In genomic region chr17:37512442-37513070, GRCh38 we compare ENCODE assay signal across 22 cellular contexts. TPM values are rescaled to one million over a fixed set of nuclear protein-coding genes. Genes with fewer than 3 reads are reported as not detected.
DNase-seq lines count a peak whose midpoint lies in the region; ATAC-seq and TF ChIP-seq lines count a peak whose summit lies in the region.
"Had no signal": no experiment of that assay in that cellular context is flagged by ENCODE, and none has a peak within 500 bp of the region (broad histone marks: within the 10 kb centered on the region; RNA-seq: fewer than 3 reads in every experiment).

No MANE protein-coding gene starts in this region.

- POLR2A ChIA-PET in HEK293T (lab: Yijun Ruan, JAX), result no interaction called here

- no peaks in the 10 kb centered on the region for H3K27me3 ChIP-seq in endodermal cell (ENCODE audit: control insufficient read depth, insufficient read depth, low read length, poor library complexity, severe bottlenecking)
- H3K27me3 ChIP-seq: BLaER1, breast epithelium, esophagus muscularis mucosa had no signal

- no peak overlapping the region for H3K9ac ChIP-seq in endodermal cell (ENCODE audit: extremely low read depth, low read length, poor library complexity, severe bottlenecking)
- H3K9ac ChIP-seq: BLaER1, KMS-11 had no signal

- H3K27ac ChIP-seq in endodermal cell (ENCODE audit: low read depth, low read length), result no peak overlapping the region
- H3K27ac ChIP-seq: BLaER1, breast epithelium, esophagus muscularis mucosa, KMS-11, thoracic aorta had no signal

- no peak for DNase-seq in activated naive CD4-positive, alpha-beta T cell treated with anti-CD3 and anti-CD28 coated beads, Interleukin-2, amount 50 U/mL, for 72 hours (ENCODE audit: low spot score in 2 of 2)
- DNase-seq in activated naive CD4-positive, alpha-beta T cell treated with Interleukin-2 at 50 U/mL for 16 hours, result no peak
- DNase-seq in NCI-H69 (lab: John Stamatoyannopoulos, UW) (peak; percentile 52), endodermal cell (peak; percentile 53), progenitor cell of endocrine pancreas (ENCODE audit: low spot score, unreplicated experiment) (no peak), activated T-cell treated with anti-CD3 and anti-CD28 coated beads for 4 hours (no peak), HEK293T (ENCODE audit: extremely low spot score) (no peak)
- DNase-seq: activated CD4-positive, alpha-beta T cell treated with anti-CD3 and anti-CD28 coated beads, Interleukin-2, amount 50 U/mL, for 4 hours; activated naive CD8-positive, alpha-beta T cell treated with anti-CD3 and anti-CD28 coated beads, Interleukin-2, amount 10 ng/mL, durations not matched to agents 7 days and 5 days; activated T-cell treated with anti-CD3 and anti-CD28 coated beads, Interleukin-2, amount 50 U/mL, for 4 hours; Calu3; HFFc6; mesendoderm; naive thymus-derived CD8-positive, alpha-beta T cell; NCI-H1092 treated with DMSO at 0.1 percent for 48 hours; stimulated activated CD4-positive, alpha-beta T cell treated with anti-CD3 and anti-CD28 coated beads, Interleukin-12 subunit alpha, Interleukin-12 subunit beta, amount 100 ng/mL, for 4 hours had no signal

- 93 to 95% methylated on average over 24 of the region's 24 CpGs for WGBS in endodermal cell (ENCODE audit: insufficient coverage in 1 of 2, insufficient read length in 1 of 2), 2 experiments

- H3K36me3 ChIP-seq in endodermal cell (ENCODE audit: control insufficient read depth, insufficient read depth, low read length), result peaks cover 52% of the 10 kb centered on the region

- no peak overlapping the region for H3K4me3 ChIP-seq in endodermal cell (ENCODE audit: low read length)
- H3K4me3 ChIP-seq: BLaER1, breast epithelium, esophagus muscularis mucosa, thoracic aorta had no signal

- no peaks in the 10 kb centered on the region for H3K9me3 Mint-ChIP-seq in activated naive CD4-positive, alpha-beta T cell treated with anti-CD3 and anti-CD28 coated beads, Interleukin-2, amount 50 U/mL, for 72 hours
- no peaks in the 10 kb centered on the region for H3K9me3 Mint-ChIP-seq in endodermal cell
- H3K9me3 Mint-ChIP-seq in progenitor cell of endocrine pancreas (ENCODE audit: low read depth), result no peaks in the 10 kb centered on the region
- H3K9me3 Mint-ChIP-seq: activated naive CD8-positive, alpha-beta T cell treated with anti-CD3 and anti-CD28 coated beads, Interleukin-2, amount 10 ng/mL, durations not matched to agents 7 days and 5 days; activated T-cell treated with anti-CD3 and anti-CD28 coated beads, Interleukin-2, amount 50 U/mL, for 4 hours; HFFc6; naive thymus-derived CD8-positive, alpha-beta T cell had no signal

- ATAC-seq in activated naive CD4-positive, alpha-beta T cell treated with anti-CD3 and anti-CD28 coated beads, Interleukin-2, amount 50 U/mL, for 72 hours, result no peak
- ATAC-seq in GM21390 (IDR thresholded peaks at IDR 0.05; ENCODE audit: unreplicated experiment), result no peak
- ATAC-seq: activated T-cell treated with anti-CD3 and anti-CD28 coated beads, Interleukin-2, amount 50 U/mL, for 4 hours; naive thymus-derived CD8-positive, alpha-beta T cell had no signal

- peaks cover 0 to 5% of the 10 kb centered on the region in 2 donors for H3K36me3 Mint-ChIP-seq in activated naive CD4-positive, alpha-beta T cell treated with anti-CD3 and anti-CD28 coated beads, Interleukin-2, amount 50 U/mL, for 72 hours
- peaks cover 39% of the 10 kb centered on the region for H3K36me3 Mint-ChIP-seq in endodermal cell (ENCODE audit: low read depth)
- H3K36me3 Mint-ChIP-seq in progenitor cell of endocrine pancreas (ENCODE audit: insufficient read depth), result peaks cover 11% of the 10 kb centered on the region

- H3K4me3 Mint-ChIP-seq in endodermal cell, result no peak overlapping the region
- H3K4me3 Mint-ChIP-seq in progenitor cell of endocrine pancreas (ENCODE audit: low read depth), result no peak overlapping the region
- H3K4me3 Mint-ChIP-seq: activated naive CD8-positive, alpha-beta T cell treated with anti-CD3 and anti-CD28 coated beads, Interleukin-2, amount 10 ng/mL, durations not matched to agents 7 days and 5 days; activated T-cell treated with anti-CD3 and anti-CD28 coated beads, Interleukin-2, amount 50 U/mL, for 4 hours; HFFc6; naive thymus-derived CD8-positive, alpha-beta T cell had no signal

- CTCF ChIA-PET in HEK293T (lab: Yijun Ruan, JAX), result no interaction called here

- TF ChIP-seq CTCF in endodermal cell (conservative IDR thresholded peaks at IDR 0.05) (no peak), progenitor cell of endocrine pancreas (IDR thresholded peaks at IDR 0.05; ENCODE audit: unreplicated experiment) (no peak)

- no peaks in the 10 kb centered on the region for H3K9me3 ChIP-seq in endodermal cell (ENCODE audit: control insufficient read depth, low read length)
- H3K9me3 ChIP-seq: BLaER1, breast epithelium, esophagus muscularis mucosa, thoracic aorta had no signal

- no peaks in the 10 kb centered on the region for H3K27me3 Mint-ChIP-seq in endodermal cell (ENCODE audit: insufficient read depth)
- H3K27me3 Mint-ChIP-seq in progenitor cell of endocrine pancreas, result no peaks in the 10 kb centered on the region
- H3K27me3 Mint-ChIP-seq: activated naive CD8-positive, alpha-beta T cell treated with anti-CD3 and anti-CD28 coated beads, Interleukin-2, amount 10 ng/mL, durations not matched to agents 7 days and 5 days; naive thymus-derived CD8-positive, alpha-beta T cell had no signal

- peak overlapping the region; percentile 20 to 51 for H3K27ac Mint-ChIP-seq in activated naive CD4-positive, alpha-beta T cell treated with anti-CD3 and anti-CD28 coated beads, Interleukin-2, amount 50 U/mL, for 72 hours
- H3K27ac Mint-ChIP-seq in endodermal cell, result peak overlapping the region; percentile 52
- H3K27ac Mint-ChIP-seq in progenitor cell of endocrine pancreas, result peak overlapping the region; percentile 27

- H3K4me1 ChIP-seq in endodermal cell (ENCODE audit: control insufficient read depth, insufficient read depth, low read length), result peaks cover 14% of the 10 kb centered on the region
- H3K4me1 ChIP-seq: breast epithelium had no signal

- H3K4me1 Mint-ChIP-seq in endodermal cell (peaks cover 24% of the 10 kb centered on the region), progenitor cell of endocrine pancreas (ENCODE audit: low read depth) (peaks cover 6% of the 10 kb centered on the region)

TF ChIP-seq in HEK293T, 16 proteins besides CTCF, POLR2A, EP300 and RAD21:
- TF ChIP-seq LEF1 (IDR thresholded peaks at IDR 0.05; ENCODE audit: borderline replicate concordance), result no peak
- TF ChIP-seq L3MBTL2 (conservative IDR thresholded peaks at IDR 0.05), result no peak
- TF ChIP-seq ARNT (IDR thresholded peaks at IDR 0.05), result no peak
- TF ChIP-seq SUZ12 (IDR thresholded peaks at IDR 0.05), result no peak
- no peak for TF ChIP-seq TARDBP (IDR thresholded peaks at IDR 0.05)
- no peak for TF ChIP-seq FOXA1 (IDR thresholded peaks at IDR 0.05)
- no peak for TF ChIP-seq SP1 (IDR thresholded peaks at IDR 0.05)
- TF ChIP-seq HDGF (IDR thresholded peaks at IDR 0.05; ENCODE audit: borderline replicate concordance), result no peak
- TF ChIP-seq CTBP1 (IDR thresholded peaks at IDR 0.05; ENCODE audit: borderline replicate concordance), result no peak
- TF ChIP-seq BHLHE40 (IDR thresholded peaks at IDR 0.05; ENCODE audit: borderline replicate concordance), result no peak
- TF ChIP-seq ELF4 (IDR thresholded peaks at IDR 0.05), result no peak
- no peak for TF ChIP-seq FOXM1 (IDR thresholded peaks at IDR 0.05; ENCODE audit: borderline replicate concordance)
- TF ChIP-seq PKNOX1 (IDR thresholded peaks at IDR 0.05), result no peak
- no peak for TF ChIP-seq FOXK2 (IDR thresholded peaks at IDR 0.05)
- no peak for TF ChIP-seq ZNF384 (IDR thresholded peaks at IDR 0.05)

RNA-seq across cellular contexts. Expression of gene DUSP14, which starts 22.9 kb away (rescaled TPM):
- total RNA-seq in activated naive CD4-positive, alpha-beta T cell treated with anti-CD3 and anti-CD28 coated beads, Interleukin-2, amount 50 U/mL, for 72 hours, result 10 to 100 TPM in 1 of 2 donors, 1 to 10 TPM in 1; 7.6 to 13.1 TPM
- total RNA-seq in endodermal cell (10 to 100 TPM; 17.0 to 22.8 TPM), progenitor cell of endocrine pancreas (18.7 and 19.2 TPM in 2 replicates)
- polyA plus RNA-seq in endodermal cell (2013, experiment 1 of 2), result 20.9 TPM
- polyA plus RNA-seq in endodermal cell (2013, experiment 2 of 2), result 22.2 TPM

Comparison
In these comparisons a context has a peak if more than half of its experiments do, and no peak if none do; other contexts are left out.
1. DNase-seq: peak in NCI-H69 (single experiment) and endodermal cell (single experiment); none in activated naive CD4-positive, alpha-beta T cell treated with anti-CD3 and anti-CD28 coated beads, Interleukin-2, amount 50 U/mL, for 72 hours (0 of 2), activated naive CD4-positive, alpha-beta T cell treated with Interleukin-2 at 50 U/mL for 16 hours (single experiment), progenitor cell of endocrine pancreas (single experiment), activated T-cell treated with anti-CD3 and anti-CD28 coated beads for 4 hours (single experiment) and HEK293T (single experiment).
2. Peak in every context shown above with its lines, with median percentiles within 50 percentile points of each other: H3K27ac Mint-ChIP-seq.